In genomic region chr1:160365325-160365724, GRCh38 we compare ENCODE assay signal across 1 cellular context.
A peak's percentile ranks its signal among the peaks of the same experiment; 100 is the strongest.
TF ChIP-seq lines count a peak whose summit lies in the region.

No MANE protein-coding gene starts in this region.

TF ChIP-seq in HEK293, 187 proteins besides CTCF, POLR2A, EP300 and RAD21:
- no peak for TF ChIP-seq PRDM2 (tag by site-specific recombination; IDR thresholded peaks at IDR 0.05; ENCODE audit: borderline replicate concordance)
- peak; percentile 46; the same call in 1 of the 2 replicates for TF ChIP-seq PATZ1 (tag by site-specific recombination; IDR thresholded peaks at IDR 0.05)
- peak; percentile 30; the same call in 1 of the 2 replicates for TF ChIP-seq ZNF398 (tag by site-specific recombination; IDR thresholded peaks at IDR 0.05)
TF ChIP-seq in HEK293: peak in this region for 2.
